8 cellular contexts compared by ENCODE assay signal in the genomic region with DNA sequence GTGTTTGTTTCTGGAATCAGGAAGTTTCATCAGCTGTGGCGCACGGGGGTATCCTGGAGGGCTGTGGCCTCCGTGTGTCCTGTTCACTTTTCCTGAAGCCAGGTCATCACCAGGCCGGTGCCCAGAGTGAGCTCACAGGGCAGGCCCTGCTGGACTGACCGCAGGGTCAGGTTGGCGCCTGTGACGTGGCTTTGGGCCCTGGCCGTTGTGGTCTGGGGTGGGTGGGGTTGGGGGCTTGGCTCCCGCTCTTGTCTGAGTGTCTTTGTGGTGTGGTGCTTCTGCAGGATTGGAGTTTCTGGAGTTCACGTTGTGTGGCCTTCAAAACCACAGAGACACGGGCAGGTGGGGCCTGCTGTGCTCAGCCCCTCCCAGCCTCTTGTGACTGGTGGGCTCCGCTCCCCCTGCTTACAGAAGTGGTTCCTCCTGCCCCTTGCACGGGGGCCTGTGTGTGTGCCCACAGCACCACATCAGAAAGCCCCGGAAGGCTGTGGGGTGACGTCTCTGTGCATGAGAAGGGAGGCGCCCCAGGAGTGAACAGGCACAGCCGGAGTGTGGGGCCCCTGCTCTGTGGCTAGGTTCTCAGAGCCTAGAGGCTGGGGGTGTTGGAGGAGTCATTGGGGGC.
DNase-seq lines count a peak whose midpoint lies in the region; ATAC-seq and FAIRE-seq lines count a peak whose summit lies in the region.

No MANE protein-coding gene starts in this region.

- H3K27ac ChIP-seq in effector memory CD4-positive, alpha-beta T cell (ENCODE audit: insufficient read depth, low read length, poor library complexity, severe bottlenecking) = peak overlapping the region; percentile 41

- H3K36me3 ChIP-seq in effector memory CD4-positive, alpha-beta T cell (ENCODE audit: control insufficient read depth, insufficient read depth, low read length) = no peaks in the 10 kb centered on the region

- H3K9me3 ChIP-seq in effector memory CD4-positive, alpha-beta T cell (ENCODE audit: control insufficient read depth, low read length) = no peaks in the 10 kb centered on the region

- no peak for FAIRE-seq in urothelium cell line (lab: Jason Lieb, UNC)

- peak; percentile 58 to 62 for DNase-seq in activated CD4-positive, alpha-beta T cell treated with anti-CD3 and anti-CD28 coated beads, Interleukin-2, amount 50 U/mL, for 48 hours
- peak; percentile 72 to 84 (median 80) for DNase-seq in effector memory CD4-positive, alpha-beta T cell
- DNase-seq in stimulated activated CD8-positive, alpha-beta memory T cell treated with anti-CD3 and anti-CD28 coated beads, Interleukin-2, amount 100 ng/mL, for 1 hour (ENCODE audit: low read depth in 2 of 2) = peak; percentile 44 to 59
- DNase-seq in EL (no peak), urothelium cell line (ENCODE audit: low spot score) (no peak)

- no peaks in the 10 kb centered on the region for H3K27me3 ChIP-seq in effector memory CD4-positive, alpha-beta T cell (replicated peaks; ENCODE audit: control insufficient read depth, insufficient read depth, low read length, poor library complexity, severe bottlenecking)

- H3K4me1 ChIP-seq in effector memory CD4-positive, alpha-beta T cell (ENCODE audit: control insufficient read depth, insufficient read depth, low read length, poor library complexity, severe bottlenecking) = peaks cover 27% of the 10 kb centered on the region

- ATAC-seq in GM21786 (IDR thresholded peaks at IDR 0.05; ENCODE audit: unreplicated experiment) (peak; percentile 56), HG03521 (IDR thresholded peaks at IDR 0.05; ENCODE audit: unreplicated experiment) (no peak), GM21381 (IDR thresholded peaks at IDR 0.05; ENCODE audit: unreplicated experiment) (no peak)

- peak overlapping the region; percentile 43 for H3K4me3 ChIP-seq in effector memory CD4-positive, alpha-beta T cell (ENCODE audit: insufficient read depth, low read depth, low read length, poor library complexity, severe bottlenecking)

Comparison
In these comparisons a context has a peak if more than half of its experiments do, and no peak if none do; other contexts are left out.
1. DNase-seq: peak in activated CD4-positive, alpha-beta T cell treated with anti-CD3 and anti-CD28 coated beads, Interleukin-2, amount 50 U/mL, for 48 hours (2 of 2), effector memory CD4-positive, alpha-beta T cell (3 of 3) and stimulated activated CD8-positive, alpha-beta memory T cell treated with anti-CD3 and anti-CD28 coated beads, Interleukin-2, amount 100 ng/mL, for 1 hour (2 of 2); none in EL (single experiment) and urothelium cell line (single experiment).